In genomic region chr22:36231051-36231450, GRCh38 we compare ENCODE assay signal across 3 cellular contexts. TPM values are rescaled to one million over a fixed set of nuclear protein-coding genes. Genes with fewer than 3 reads are reported as not detected.
"Had no signal": no experiment of that assay in that cellular context is flagged by ENCODE, and none has a peak within 500 bp of the region (broad histone marks: within the 10 kb centered on the region; RNA-seq: fewer than 3 reads in every experiment).

No MANE protein-coding gene starts in this region.

RNA-seq across cellular contexts. Expression of gene APOL1, which starts 21.9 kb away (rescaled TPM):
- total RNA-seq: neural crest cell, smooth muscle cell had no signal

RNA-seq across cellular contexts. Expression of gene APOL4, which starts 29.4 kb away (rescaled TPM):
- total RNA-seq: foreskin keratinocyte, neural crest cell had no signal
- polyA plus RNA-seq: foreskin keratinocyte, smooth muscle cell had no signal
